In genomic region chr2:167972746-167973145, GRCh38 we compare ENCODE assay signal across 22 cellular contexts.
"Had no signal": no experiment of that assay in that cellular context is flagged by ENCODE, and none has a peak within 500 bp of the region (broad histone marks: within the 10 kb centered on the region; RNA-seq: fewer than 3 reads in every experiment).

No MANE protein-coding gene starts in this region.

- H3K27ac Mint-ChIP-seq: mesothelial cell of epicardium; naive B cell; progenitor cell of endocrine pancreas; stimulated activated naive B cell treated with anti-CD40 and anti-IgM and Interleukin-4, amounts not matched to agents 10 μg/mL and 1 μg/mL and 100 μg/mL, for 72 hours had no signal

- H3K4me1 ChIP-seq: right atrium auricular region, right lobe of liver, testis, thyroid gland, upper lobe of left lung, vagina had no signal

- H3K27me3 ChIP-seq: ovary, right atrium auricular region, right lobe of liver, stomach, testis, thyroid gland, transverse colon, upper lobe of left lung, vagina had no signal

- H3K4me3 Mint-ChIP-seq: mesothelial cell of epicardium; naive B cell; natural killer cell; stimulated activated naive B cell treated with anti-CD40 and anti-IgM and Interleukin-4, amounts not matched to agents 10 μg/mL and 1 μg/mL and 100 μg/mL, for 72 hours had no signal

- H3K27ac ChIP-seq: left ventricle myocardium inferior, ovary, right atrium auricular region, right lobe of liver, stomach, testis, thyroid gland, transverse colon, upper lobe of left lung, vagina had no signal

- H3K4me1 Mint-ChIP-seq: mesothelial cell of epicardium, naive B cell had no signal

- DNase-seq: islet precursor cell; left ventricle myocardium inferior; mesendoderm; naive B cell; natural killer cell; ovary; right lobe of liver; stimulated activated CD4-positive, alpha-beta T cell treated with anti-CD3 and anti-CD28 coated beads, Interleukin-2, amount 100 ng/mL, for 24 hours; stimulated activated CD4-positive, alpha-beta T cell treated with anti-CD3 and anti-CD28 coated beads, Interleukin-4, amount 100 ng/mL, for 1 hour; stimulated activated naive B cell treated with anti-CD40 and anti-IgM and Interleukin-4, amounts not matched to agents 10 μg/mL and 1 μg/mL and 100 μg/mL, for 72 hours; stimulated activated naive CD8-positive, alpha-beta T cell treated with anti-CD3 and anti-CD28 coated beads, Interleukin-15, Interleukin-2, amounts not matched to agents 100 U/mL and 50 U/mL, for 24 hours; stomach; testis; thyroid gland; transverse colon; upper lobe of left lung had no signal

- H3K4me2 ChIP-seq: smooth muscle cell had no signal

- H3K4me3 ChIP-seq: left ventricle myocardium inferior, lung, ovary, right atrium auricular region, right lobe of liver, smooth muscle cell, stomach, testis, thyroid gland, transverse colon, upper lobe of left lung, vagina had no signal

- H3K9me3 ChIP-seq: ovary, right lobe of liver, testis, thyroid gland, vagina had no signal

- H3K36me3 Mint-ChIP-seq: natural killer cell had no signal

- H3K36me3 ChIP-seq: left ventricle myocardium inferior, ovary, right atrium auricular region, right lobe of liver, thyroid gland, upper lobe of left lung, vagina had no signal

- H3K9me3 Mint-ChIP-seq: natural killer cell had no signal

- H3K27me3 Mint-ChIP-seq: naive B cell; progenitor cell of endocrine pancreas; stimulated activated naive B cell treated with anti-CD40 and anti-IgM and Interleukin-4, amounts not matched to agents 10 μg/mL and 1 μg/mL and 100 μg/mL, for 72 hours had no signal

- ATAC-seq: natural killer cell; right lobe of liver; stimulated activated naive B cell treated with anti-CD40 and anti-IgM and Interleukin-4, amounts not matched to agents 10 μg/mL and 1 μg/mL and 100 μg/mL, for 72 hours; stimulated activated naive CD8-positive, alpha-beta T cell treated with anti-CD3 and anti-CD28 coated beads, Interleukin-15, Interleukin-2, amounts not matched to agents 100 U/mL and 50 U/mL, for 24 hours had no signal
